In the genomic region with DNA sequence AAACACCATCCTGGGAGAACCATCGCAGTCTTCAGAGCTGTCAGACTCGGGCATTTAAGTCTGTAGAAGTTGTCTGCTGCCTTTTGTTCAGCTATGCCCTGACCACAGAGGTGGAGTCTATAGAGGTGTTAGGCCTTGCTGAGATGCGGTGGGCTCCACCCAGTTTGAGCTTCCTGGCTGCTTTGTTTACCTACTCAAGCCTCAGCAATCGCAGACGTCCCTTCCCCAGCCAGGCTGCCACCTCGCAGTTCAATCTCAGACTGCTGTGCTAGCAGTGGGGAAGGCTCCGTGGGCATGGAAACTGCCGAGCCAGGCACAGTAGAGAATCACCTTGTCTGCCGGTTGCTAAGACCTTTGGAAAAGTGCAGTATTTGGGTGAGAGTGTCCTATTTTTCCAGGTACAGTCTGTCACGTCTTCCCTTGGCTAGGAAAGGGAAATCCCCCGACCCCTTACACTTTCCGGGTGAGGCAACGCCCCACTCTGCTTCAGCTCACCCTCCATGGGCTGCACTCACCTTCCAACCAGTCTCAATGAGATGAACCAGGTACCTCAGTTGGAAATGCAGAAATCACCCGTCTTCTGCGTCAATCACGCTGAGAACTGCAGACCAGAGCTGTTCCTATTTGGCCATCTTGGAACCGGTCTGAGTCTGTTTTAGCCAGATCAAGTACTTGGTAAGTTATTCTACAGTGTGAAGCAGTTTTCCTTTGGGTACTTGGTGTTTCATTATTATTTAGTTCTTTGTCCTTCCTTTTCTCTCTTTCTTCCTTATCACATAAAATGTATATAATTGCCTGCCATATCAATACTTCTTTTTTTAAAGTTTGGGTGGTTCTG, we compare ENCODE assay signal across 13 cellular contexts.
A peak's percentile ranks its signal among the peaks of the same experiment; 100 is the strongest.
DNase-seq lines count a peak whose midpoint lies in the region; ATAC-seq and TF ChIP-seq lines count a peak whose summit lies in the region.
"Had no signal": no experiment of that assay in that cellular context is flagged by ENCODE, and none has a peak within 500 bp of the region (broad histone marks: within the 10 kb centered on the region; RNA-seq: fewer than 3 reads in every experiment).

No MANE protein-coding gene starts in this region.

- H3K27me3 ChIP-seq in lower lobe of right lung (ENCODE audit: low read depth) = no peaks in the 10 kb centered on the region
- H3K27me3 ChIP-seq: cardiac muscle cell, foreskin keratinocyte, right lobe of liver had no signal

- H3K9me3 ChIP-seq in lower lobe of right lung = no peaks in the 10 kb centered on the region
- H3K9me3 ChIP-seq: right lobe of liver had no signal

- no peak for TF ChIP-seq CTCF in lower lobe of right lung (IDR thresholded peaks at IDR 0.05)

- H3K27ac Mint-ChIP-seq in stimulated activated naive CD8-positive, alpha-beta T cell treated with anti-CD3 and anti-CD28 coated beads, Interleukin-15, amount 100 ng/mL, for 72 hours = peak overlapping the region; percentile 20 to 66

- ATAC-seq in activated T-cell treated with anti-CD3 and anti-CD28 coated beads, Interleukin-2, amount 50 U/mL, for 4 hours = peak; percentile 54 to 66
- ATAC-seq in lower lobe of right lung (peak in 1 of 2 donors; percentile 39), HG03469 (IDR thresholded peaks at IDR 0.05; ENCODE audit: unreplicated experiment) (no peak), HG03196 (IDR thresholded peaks at IDR 0.05; ENCODE audit: unreplicated experiment) (no peak)
- peak; percentile 49 for ATAC-seq in stimulated activated naive CD8-positive, alpha-beta T cell treated with anti-CD3 and anti-CD28 coated beads, Interleukin-15, amount 100 ng/mL, for 72 hours
- ATAC-seq: foreskin keratinocyte had no signal

- H3K9me3 Mint-ChIP-seq in activated T-cell treated with anti-CD3 and anti-CD28 coated beads, Interleukin-2, amount 50 U/mL, for 4 hours = peaks cover 24% of the 10 kb centered on the region
- peaks cover 4 to 33% of the 10 kb centered on the region in 2 donors for H3K9me3 Mint-ChIP-seq in stimulated activated naive CD8-positive, alpha-beta T cell treated with anti-CD3 and anti-CD28 coated beads, Interleukin-15, amount 100 ng/mL, for 72 hours

- intact Hi-C loops in lower lobe of right lung (cut with DNase I) = no loop called here

- H3K4me3 Mint-ChIP-seq in activated T-cell treated with anti-CD3 and anti-CD28 coated beads, Interleukin-2, amount 50 U/mL, for 4 hours = peak overlapping the region; percentile 82
- H3K4me3 Mint-ChIP-seq in stimulated activated naive CD8-positive, alpha-beta T cell treated with anti-CD3 and anti-CD28 coated beads, Interleukin-15, amount 100 ng/mL, for 72 hours = peak overlapping the region; percentile 61 to 78

- no peaks in the 10 kb centered on the region for H3K36me3 ChIP-seq in lower lobe of right lung
- H3K36me3 ChIP-seq: cardiac muscle cell, right lobe of liver had no signal

- peak overlapping the region; percentile 37 for H3K27ac ChIP-seq in lower lobe of right lung
- H3K27ac ChIP-seq: cardiac muscle cell, foreskin keratinocyte, right lobe of liver had no signal

- peaks cover 8% of the 10 kb centered on the region for H3K36me3 Mint-ChIP-seq in activated T-cell treated with anti-CD3 and anti-CD28 coated beads, Interleukin-2, amount 50 U/mL, for 4 hours (ENCODE audit: insufficient read depth)

- peak; percentile 53 for DNase-seq in activated CD4-positive, alpha-beta T cell treated with anti-CD3 and anti-CD28 coated beads for 1 hour
- DNase-seq in activated CD4-positive, alpha-beta T cell treated with anti-CD3 and anti-CD28 coated beads, Interleukin-2, amount 50 U/mL, for 48 hours = no peak
- DNase-seq in activated T-cell treated with anti-CD3 and anti-CD28 coated beads, Interleukin-2, amount 50 U/mL, for 4 hours = peak; percentile 48
- peak; percentile 47 for DNase-seq in lower lobe of right lung
- no peak for DNase-seq in stimulated activated naive CD8-positive, alpha-beta T cell treated with anti-CD3 and anti-CD28 coated beads, Interleukin-15, amount 100 ng/mL, for 72 hours
- no peak for DNase-seq in H4 (ENCODE audit: low spot score)
- DNase-seq: foreskin keratinocyte, NCI-H526, right lobe of liver, T1000 had no signal

- H3K27me3 Mint-ChIP-seq in activated T-cell treated with anti-CD3 and anti-CD28 coated beads, Interleukin-2, amount 50 U/mL, for 4 hours (ENCODE audit: low read depth) = no peaks in the 10 kb centered on the region
- H3K27me3 Mint-ChIP-seq in stimulated activated naive CD8-positive, alpha-beta T cell treated with anti-CD3 and anti-CD28 coated beads, Interleukin-15, amount 100 ng/mL, for 72 hours = no peaks in the 10 kb centered on the region

- peaks cover 50% of the 10 kb centered on the region for H3K4me1 Mint-ChIP-seq in activated T-cell treated with anti-CD3 and anti-CD28 coated beads, Interleukin-2, amount 50 U/mL, for 4 hours (ENCODE audit: low read depth)
- H3K4me1 Mint-ChIP-seq in stimulated activated naive CD8-positive, alpha-beta T cell treated with anti-CD3 and anti-CD28 coated beads, Interleukin-15, amount 100 ng/mL, for 72 hours = peaks cover 43% of the 10 kb centered on the region

- H3K4me3 ChIP-seq in lower lobe of right lung = peak overlapping the region; percentile 28
- H3K4me3 ChIP-seq: cardiac muscle cell, right lobe of liver had no signal

- H3K4me1 ChIP-seq in lower lobe of right lung = peaks cover 12% of the 10 kb centered on the region
- H3K4me1 ChIP-seq: right lobe of liver had no signal

Comparison
In these comparisons a context has a peak if more than half of its experiments do, and no peak if none do; other contexts are left out.
1. DNase-seq: peak in activated CD4-positive, alpha-beta T cell treated with anti-CD3 and anti-CD28 coated beads for 1 hour (single experiment), activated T-cell treated with anti-CD3 and anti-CD28 coated beads, Interleukin-2, amount 50 U/mL, for 4 hours (single experiment) and lower lobe of right lung (single experiment); none in activated CD4-positive, alpha-beta T cell treated with anti-CD3 and anti-CD28 coated beads, Interleukin-2, amount 50 U/mL, for 48 hours (0 of 2), stimulated activated naive CD8-positive, alpha-beta T cell treated with anti-CD3 and anti-CD28 coated beads, Interleukin-15, amount 100 ng/mL, for 72 hours (0 of 2) and H4 (single experiment).
2. ATAC-seq: peak in activated T-cell treated with anti-CD3 and anti-CD28 coated beads, Interleukin-2, amount 50 U/mL, for 4 hours (2 of 2) and stimulated activated naive CD8-positive, alpha-beta T cell treated with anti-CD3 and anti-CD28 coated beads, Interleukin-15, amount 100 ng/mL, for 72 hours (single experiment); none in HG03469 (single experiment) and HG03196 (single experiment).